Comparison of ENCODE assay signal across 22 cellular contexts in genomic region chr12:46454981-46455380, GRCh38.
DNase-seq lines count a peak whose midpoint lies in the region; ATAC-seq and TF ChIP-seq lines count a peak whose summit lies in the region.
"Had no signal": no experiment of that assay in that cellular context is flagged by ENCODE, and none has a peak within 500 bp of the region (broad histone marks: within the 10 kb centered on the region; RNA-seq: fewer than 3 reads in every experiment).

No MANE protein-coding gene starts in this region.

- H3K4me2 ChIP-seq in GM23338 = 0 out of 2 replicates have a peak overlapping the region, but pooled peaks have one; percentile 30

- H3K4me1 ChIP-seq in GM23338 (ENCODE audit: insufficient read depth) = peaks cover 34% of the 10 kb centered on the region
- peaks cover 51% of the 10 kb centered on the region for H3K4me1 ChIP-seq in psoas muscle
- H3K4me1 ChIP-seq in effector memory CD4-positive, alpha-beta T cell (ENCODE audit: control insufficient read depth, insufficient read depth, low read length, poor library complexity, severe bottlenecking) = peaks cover 23% of the 10 kb centered on the region

- in situ Hi-C loops in G401 (cut with HindIII; ENCODE audit: low sequenced_read_pairs) = no loop called here

- no peaks in the 10 kb centered on the region for H3K9me3 Mint-ChIP-seq in activated CD4-positive, alpha-beta memory T cell treated with anti-CD3 and anti-CD28 coated beads, Interleukin-2, amount 10 ng/mL, durations not matched to agents 7 days and 5 days
- no peaks in the 10 kb centered on the region for H3K9me3 Mint-ChIP-seq in activated CD4-positive, alpha-beta memory T cell treated with anti-CD3 and anti-CD28 coated beads for 36 hours
- H3K9me3 Mint-ChIP-seq in GM23338 = no peaks in the 10 kb centered on the region
- peaks cover under 1% of the 10 kb centered on the region for H3K9me3 Mint-ChIP-seq in activated CD8-positive, alpha-beta T cell treated with anti-CD3 and anti-CD28 coated beads for 36 hours
- H3K9me3 Mint-ChIP-seq: activated T-cell treated with anti-CD3 and anti-CD28 coated beads, Interleukin-2, amount 50 U/mL, for 4 hours had no signal

- ATAC-seq in GM23338 = no peak
- ATAC-seq in activated CD8-positive, alpha-beta T cell treated with anti-CD3 and anti-CD28 coated beads for 36 hours = no peak
- ATAC-seq in psoas muscle = no peak
- ATAC-seq: Right ventricle myocardium inferior had no signal

- H3K27me3 ChIP-seq in GM23338 (ENCODE audit: insufficient read depth) (no peaks in the 10 kb centered on the region), psoas muscle (ENCODE audit: insufficient read depth in 3 of 3, low read length in 2 of 3) (no peaks in the 10 kb centered on the region)
- no peaks in the 10 kb centered on the region for H3K27me3 ChIP-seq in effector memory CD4-positive, alpha-beta T cell (replicated peaks; ENCODE audit: control insufficient read depth, insufficient read depth, low read length, poor library complexity, severe bottlenecking)
- H3K27me3 ChIP-seq: adrenal gland had no signal

- H3K79me2 ChIP-seq in GM23338 (replicated peaks; ENCODE audit: insufficient read depth) = no peaks in the 10 kb centered on the region

- H3F3A ChIP-seq in GM23338 (replicated peaks; ENCODE audit: low read depth) = no peaks in the 10 kb centered on the region

- H3K4me3 ChIP-seq in GM23338 (no peak overlapping the region), psoas muscle (no peak overlapping the region)
- no peak overlapping the region for H3K4me3 ChIP-seq in effector memory CD4-positive, alpha-beta T cell (ENCODE audit: insufficient read depth, low read depth, low read length, poor library complexity, severe bottlenecking)
- H3K4me3 ChIP-seq: A549, adrenal gland had no signal

- no peaks in the 10 kb centered on the region; the same call in 1 of the 2 replicates for H3K9me2 ChIP-seq in GM23338 (ENCODE audit: insufficient read depth)

- H4K20me1 ChIP-seq in GM23338 (replicated peaks; ENCODE audit: insufficient read depth) = no peaks in the 10 kb centered on the region

- H3K27me3 Mint-ChIP-seq in activated CD4-positive, alpha-beta memory T cell treated with anti-CD3 and anti-CD28 coated beads, Interleukin-2, amount 10 ng/mL, durations not matched to agents 7 days and 5 days = no peaks in the 10 kb centered on the region
- no peaks in the 10 kb centered on the region for H3K27me3 Mint-ChIP-seq in activated CD4-positive, alpha-beta memory T cell treated with anti-CD3 and anti-CD28 coated beads for 36 hours
- peaks cover 6% of the 10 kb centered on the region for H3K27me3 Mint-ChIP-seq in GM23338 (ENCODE audit: insufficient read depth, low read depth, poor library complexity)
- no peaks in the 10 kb centered on the region for H3K27me3 Mint-ChIP-seq in activated CD8-positive, alpha-beta T cell treated with anti-CD3 and anti-CD28 coated beads for 36 hours

- H3K27ac ChIP-seq in GM23338 (ENCODE audit: low read depth) (no peak overlapping the region), psoas muscle (peak overlapping the region; percentile 67)
- no peak overlapping the region for H3K27ac ChIP-seq in effector memory CD4-positive, alpha-beta T cell (ENCODE audit: insufficient read depth, low read length, poor library complexity, severe bottlenecking)
- H3K27ac ChIP-seq: adrenal gland had no signal

- H3K4me3 Mint-ChIP-seq in activated CD4-positive, alpha-beta memory T cell treated with anti-CD3 and anti-CD28 coated beads, Interleukin-2, amount 10 ng/mL, durations not matched to agents 7 days and 5 days = no peak overlapping the region
- no peak overlapping the region for H3K4me3 Mint-ChIP-seq in activated CD4-positive, alpha-beta memory T cell treated with anti-CD3 and anti-CD28 coated beads for 36 hours
- no peak overlapping the region for H3K4me3 Mint-ChIP-seq in GM23338
- H3K4me3 Mint-ChIP-seq in activated CD8-positive, alpha-beta T cell treated with anti-CD3 and anti-CD28 coated beads for 36 hours = no peak overlapping the region
- H3K4me3 Mint-ChIP-seq: activated T-cell treated with anti-CD3 and anti-CD28 coated beads, Interleukin-2, amount 50 U/mL, for 4 hours had no signal

- no peak for DNase-seq in activated CD4-positive, alpha-beta memory T cell treated with anti-CD3 and anti-CD28 coated beads, Interleukin-2, amount 10 ng/mL, durations not matched to agents 7 days and 5 days
- DNase-seq in activated CD4-positive, alpha-beta memory T cell treated with anti-CD3 and anti-CD28 coated beads for 36 hours = no peak
- DNase-seq in GM23338 (ENCODE audit: low spot score) = no peak
- no peak for DNase-seq in activated CD8-positive, alpha-beta T cell treated with anti-CD3 and anti-CD28 coated beads for 36 hours
- no peak for DNase-seq in psoas muscle
- no peak for DNase-seq in G401 (ENCODE audit: low spot score)
- no peak for DNase-seq in effector memory CD4-positive, alpha-beta T cell
- DNase-seq in kidney tubule cell (ENCODE audit: low spot score) = no peak
- DNase-seq: activated T-cell treated with anti-CD3 and anti-CD28 coated beads, Interleukin-2, amount 50 U/mL, for 4 hours; adrenal gland; DMS 273 treated with DMSO at 0.1 percent for 48 hours; GDM1; MM.1S; NCI-H2171; NCI-H526 treated with DMSO at 0.1 percent for 48 hours; occipital lobe; retina; stimulated activated CD4-positive, alpha-beta T cell treated with anti-CD3 and anti-CD28 coated beads, Interleukin-4, amount 100 ng/mL, for 4 hours; substantia nigra; SW 1271 had no signal

- POLR2A ChIA-PET in activated CD4-positive, alpha-beta memory T cell treated with anti-CD3 and anti-CD28 coated beads, Interleukin-2, amount 10 ng/mL, durations not matched to agents 7 days and 5 days (lab: Charles Lee) = interaction anchor here (0.7 to 5.0 kb wide), 12 partner anchors 9 to 464 kb away, joined by 3 to 29 read pairs (median 4); partner anchors contain the start of genes SCAF11, SLC38A1 and SLC38A2
- POLR2A ChIA-PET in activated CD4-positive, alpha-beta memory T cell treated with anti-CD3 and anti-CD28 coated beads for 36 hours (lab: Charles Lee) = no interaction called here
- POLR2A ChIA-PET in activated CD8-positive, alpha-beta T cell treated with anti-CD3 and anti-CD28 coated beads for 36 hours (lab: Charles Lee) = interaction anchor here (0.6 to 1.7 kb wide), 5 partner anchors 10 to 443 kb away, joined by 3 to 6 read pairs (median 3); no protein-coding TSS in a partner anchor

- no peaks in the 10 kb centered on the region for H3K36me3 ChIP-seq in GM23338 (ENCODE audit: insufficient read depth)
- no peaks in the 10 kb centered on the region for H3K36me3 ChIP-seq in psoas muscle (ENCODE audit: insufficient read depth in 1 of 2, low read depth in 1 of 2)
- no peaks in the 10 kb centered on the region for H3K36me3 ChIP-seq in effector memory CD4-positive, alpha-beta T cell (ENCODE audit: control insufficient read depth, insufficient read depth, low read length)
- H3K36me3 ChIP-seq: adrenal gland had no signal

- H3K9me3 ChIP-seq in psoas muscle = no peaks in the 10 kb centered on the region
- H3K9me3 ChIP-seq in effector memory CD4-positive, alpha-beta T cell (ENCODE audit: control insufficient read depth, low read length) = no peaks in the 10 kb centered on the region
- H3K9me3 ChIP-seq: A549, adrenal gland had no signal

- no peak for TF ChIP-seq CTCF in GM23338 (conservative IDR thresholded peaks at IDR 0.05; ENCODE audit: low read depth in 2 of 2)
- no peak for TF ChIP-seq CTCF in activated CD8-positive, alpha-beta T cell treated with anti-CD3 and anti-CD28 coated beads for 36 hours (IDR thresholded peaks at IDR 0.05)
- TF ChIP-seq CTCF in psoas muscle (IDR thresholded peaks at IDR 0.05) = no peak

- peaks cover 62% of the 10 kb centered on the region for H3K4me1 Mint-ChIP-seq in activated CD4-positive, alpha-beta memory T cell treated with anti-CD3 and anti-CD28 coated beads, Interleukin-2, amount 10 ng/mL, durations not matched to agents 7 days and 5 days
- peaks cover 61% of the 10 kb centered on the region for H3K4me1 Mint-ChIP-seq in activated CD4-positive, alpha-beta memory T cell treated with anti-CD3 and anti-CD28 coated beads for 36 hours (ENCODE audit: low read depth)
- H3K4me1 Mint-ChIP-seq in GM23338 = peaks cover 53% of the 10 kb centered on the region
- peaks cover 68% of the 10 kb centered on the region for H3K4me1 Mint-ChIP-seq in activated CD8-positive, alpha-beta T cell treated with anti-CD3 and anti-CD28 coated beads for 36 hours (ENCODE audit: low read depth)

- CTCF ChIA-PET in activated CD4-positive, alpha-beta memory T cell treated with anti-CD3 and anti-CD28 coated beads, Interleukin-2, amount 10 ng/mL, durations not matched to agents 7 days and 5 days (lab: Charles Lee) = interaction anchor here (0.8 to 1.1 kb wide), 3 partner anchors 10 to 107 kb away, joined by 3 read pairs; no protein-coding TSS in a partner anchor
- CTCF ChIA-PET in activated CD4-positive, alpha-beta memory T cell treated with anti-CD3 and anti-CD28 coated beads for 36 hours (lab: Charles Lee) = no interaction called here
- CTCF ChIA-PET in activated CD8-positive, alpha-beta T cell treated with anti-CD3 and anti-CD28 coated beads for 36 hours (lab: Charles Lee) = interaction anchor here (1.3 to 1.4 kb wide), 2 partner anchors 58 to 212 kb away, joined by 3 to 4 read pairs; no protein-coding TSS in a partner anchor

- intact Hi-C loops in activated CD4-positive, alpha-beta memory T cell treated with anti-CD3 and anti-CD28 coated beads for 36 hours (cut with micrococcal nuclease) = loop anchor here (5.0 kb wide), 2 partner anchors 188 to 238 kb away; partner anchors contain the start of gene SLC38A1
- intact Hi-C loops in activated CD8-positive, alpha-beta T cell treated with anti-CD3 and anti-CD28 coated beads for 36 hours (cut with micrococcal nuclease) = loop anchor here (5.0 kb wide), 1 partner anchor 83 kb away; the partner anchor contains the start of gene SLC38A2
- intact Hi-C loops in psoas muscle (cut with DNase I) = loop anchor here in 1 of 2 donors (5.0 kb wide), 3 partner anchors 73 to 207 kb away; partner anchors contain the start of gene SLC38A2

- WGBS in psoas muscle, 3 donors = 77 to 89% (median 86%) methylated on average over 1 of the region's 1 CpG

- H3K27ac Mint-ChIP-seq in activated CD4-positive, alpha-beta memory T cell treated with anti-CD3 and anti-CD28 coated beads, Interleukin-2, amount 10 ng/mL, durations not matched to agents 7 days and 5 days = peak overlapping the region; percentile 41
- H3K27ac Mint-ChIP-seq in activated CD4-positive, alpha-beta memory T cell treated with anti-CD3 and anti-CD28 coated beads for 36 hours = no peak overlapping the region
- no peak overlapping the region for H3K27ac Mint-ChIP-seq in GM23338
- H3K27ac Mint-ChIP-seq in activated CD8-positive, alpha-beta T cell treated with anti-CD3 and anti-CD28 coated beads for 36 hours = peak overlapping the region; percentile 62

- H2AFZ ChIP-seq in GM23338 = no peak overlapping the region

- H3K36me3 Mint-ChIP-seq in activated CD4-positive, alpha-beta memory T cell treated with anti-CD3 and anti-CD28 coated beads, Interleukin-2, amount 10 ng/mL, durations not matched to agents 7 days and 5 days (ENCODE audit: low read depth) = peaks cover under 1% of the 10 kb centered on the region
- no peaks in the 10 kb centered on the region for H3K36me3 Mint-ChIP-seq in activated CD4-positive, alpha-beta memory T cell treated with anti-CD3 and anti-CD28 coated beads for 36 hours
- no peaks in the 10 kb centered on the region for H3K36me3 Mint-ChIP-seq in GM23338 (ENCODE audit: low read depth)
- H3K36me3 Mint-ChIP-seq in activated CD8-positive, alpha-beta T cell treated with anti-CD3 and anti-CD28 coated beads for 36 hours (ENCODE audit: low read depth) = no peaks in the 10 kb centered on the region

Comparison
In these comparisons a context has a peak if more than half of its experiments do, and no peak if none do; other contexts are left out.
1. H3K27ac Mint-ChIP-seq: peak in activated CD4-positive, alpha-beta memory T cell treated with anti-CD3 and anti-CD28 coated beads, Interleukin-2, amount 10 ng/mL, durations not matched to agents 7 days and 5 days (single experiment) and activated CD8-positive, alpha-beta T cell treated with anti-CD3 and anti-CD28 coated beads for 36 hours (single experiment); none in activated CD4-positive, alpha-beta memory T cell treated with anti-CD3 and anti-CD28 coated beads for 36 hours (single experiment) and GM23338 (single experiment).